1 cellular context compared by ENCODE assay signal in genomic region chr3:126753191-126754160, GRCh38.
TF ChIP-seq lines count a peak whose summit lies in the region.

No MANE protein-coding gene starts in this region.

TF ChIP-seq in WTC11, 78 proteins besides CTCF, POLR2A, EP300 and RAD21 (continued from another document):
- TF ChIP-seq, protein P1, sequence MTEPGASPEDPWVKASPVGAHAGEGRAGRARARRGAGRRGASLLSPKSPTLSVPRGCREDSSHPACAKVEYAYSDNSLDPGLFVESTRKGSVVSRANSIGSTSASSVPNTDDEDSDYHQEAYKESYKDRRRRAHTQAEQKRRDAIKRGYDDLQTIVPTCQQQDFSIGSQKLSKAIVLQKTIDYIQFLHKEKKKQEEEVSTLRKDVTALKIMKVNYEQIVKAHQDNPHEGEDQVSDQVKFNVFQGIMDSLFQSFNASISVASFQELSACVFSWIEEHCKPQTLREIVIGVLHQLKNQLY (CRISPR knock-in tag; IDR thresholded peaks at IDR 0.05) = no peak
- TF ChIP-seq AR (CRISPR knock-in tag; IDR thresholded peaks at IDR 0.05) = no peak
- no peak for TF ChIP-seq ZNF671 (CRISPR knock-in tag; IDR thresholded peaks at IDR 0.05)
TF ChIP-seq in WTC11: peak in this region for 0.
